25 cellular contexts compared by ENCODE assay signal in the genomic region with DNA sequence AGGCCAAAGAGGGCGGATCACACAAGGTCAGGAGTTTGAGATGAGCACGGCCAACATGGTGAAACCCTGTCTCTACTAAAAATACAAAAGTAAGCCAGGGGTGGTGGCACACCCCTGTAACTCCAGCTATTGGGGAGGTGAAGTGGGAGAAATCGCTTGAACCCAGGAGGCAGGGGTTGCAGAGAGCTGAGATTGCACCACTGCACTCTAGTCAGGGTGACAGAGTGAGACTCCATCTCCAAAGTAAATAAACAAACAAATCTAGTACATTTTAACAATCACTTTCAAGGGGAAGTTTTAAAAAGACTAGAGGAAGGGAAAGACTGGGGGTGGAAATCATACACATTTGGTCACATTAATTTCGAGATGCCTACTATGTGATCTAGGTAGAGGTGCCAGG.
"Had no signal": no experiment of that assay in that cellular context is flagged by ENCODE, and none has a peak within 500 bp of the region (broad histone marks: within the 10 kb centered on the region; RNA-seq: fewer than 3 reads in every experiment).

No MANE protein-coding gene starts in this region.

- H3K27me3 ChIP-seq: ascending aorta, cardiac muscle cell had no signal

- ATAC-seq: K562 had no signal

- H3K27ac ChIP-seq: ascending aorta, cardiac muscle cell had no signal

- H3K9me3 ChIP-seq: ascending aorta had no signal

- H3K4me3 Mint-ChIP-seq: activated naive CD4-positive, alpha-beta T cell treated with anti-CD3 and anti-CD28 coated beads, Interleukin-2, amount 50 U/mL, for 24 hours; activated naive CD8-positive, alpha-beta T cell treated with anti-CD3 and anti-CD28 coated beads, Interleukin-2, amount 10 ng/mL, durations not matched to agents 7 days and 5 days; central memory CD8-positive, alpha-beta T cell had no signal

- DNase-seq: activated CD4-positive, alpha-beta T cell treated with anti-CD3 and anti-CD28 coated beads, Interleukin-2, amount 50 U/mL, for 1 hour; activated CD8-positive, alpha-beta memory T cell treated with anti-CD3 and anti-CD28 coated beads, Interleukin-2, amount 50 U/mL, for 48 hours; activated gamma-delta T cell; activated naive CD4-positive, alpha-beta T cell treated with Interleukin-2 at 50 U/mL for 16 hours; activated naive CD8-positive, alpha-beta T cell treated with anti-CD3 and anti-CD28 coated beads, Interleukin-2, amount 10 ng/mL, durations not matched to agents 7 days and 5 days; activated T-cell treated with anti-CD3 and anti-CD28 coated beads, Interleukin-2, amount 50 U/mL, for 1 hour; amygdala; NCI-H1092 treated with DMSO at 0.1 percent for 48 hours; NCI-H1417; NCI-H146; NCI-H187; NCI-H2029 treated with DMSO at 0.1 percent for 48 hours; NCI-H2107; NCI-H2171; NCI-H510A; NCI-H526; NCI-H748 treated with DMSO at 0.1 percent for 48 hours; NK-92 treated with Interleukin-12 subunit alpha and Interleukin-12 subunit beta, amount 100 ng/mL, for 24 hours; Right ventricle myocardium superior; T1000 had no signal

- H3K27me3 Mint-ChIP-seq: activated naive CD4-positive, alpha-beta T cell treated with anti-CD3 and anti-CD28 coated beads, Interleukin-2, amount 50 U/mL, for 24 hours; activated naive CD8-positive, alpha-beta T cell treated with anti-CD3 and anti-CD28 coated beads, Interleukin-2, amount 10 ng/mL, durations not matched to agents 7 days and 5 days; central memory CD8-positive, alpha-beta T cell had no signal

- H3K27ac Mint-ChIP-seq: activated naive CD8-positive, alpha-beta T cell treated with anti-CD3 and anti-CD28 coated beads, Interleukin-2, amount 10 ng/mL, durations not matched to agents 7 days and 5 days had no signal

- H3K9me3 Mint-ChIP-seq: activated naive CD4-positive, alpha-beta T cell treated with anti-CD3 and anti-CD28 coated beads, Interleukin-2, amount 50 U/mL, for 24 hours; activated naive CD8-positive, alpha-beta T cell treated with anti-CD3 and anti-CD28 coated beads, Interleukin-2, amount 10 ng/mL, durations not matched to agents 7 days and 5 days; central memory CD8-positive, alpha-beta T cell had no signal

- H3K4me3 ChIP-seq: ascending aorta, cardiac muscle cell, K562 had no signal
